18 cellular contexts compared by ENCODE assay signal in the genomic region with DNA sequence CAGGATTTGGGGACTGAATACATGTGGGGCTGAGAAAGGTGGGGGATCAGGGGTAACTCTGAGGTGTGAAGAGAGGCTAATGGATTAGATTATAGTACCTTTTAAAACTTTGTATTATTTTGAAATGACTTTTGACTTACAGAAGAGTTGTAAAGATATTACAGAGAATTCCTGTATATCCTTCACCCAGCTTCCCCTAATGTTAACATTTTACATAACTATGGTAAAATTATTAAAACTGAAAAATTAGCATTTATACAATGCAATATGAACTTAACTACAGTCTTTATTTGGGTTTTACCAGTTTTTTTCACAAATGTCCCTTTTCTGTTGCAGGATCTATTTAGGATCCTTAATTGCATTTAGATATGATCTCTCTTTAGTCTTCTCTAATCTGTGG.
"Had no signal": no experiment of that assay in that cellular context is flagged by ENCODE, and none has a peak within 500 bp of the region (broad histone marks: within the 10 kb centered on the region; RNA-seq: fewer than 3 reads in every experiment).

No MANE protein-coding gene starts in this region.

- FAIRE-seq: RCC 7860 had no signal

- H3K9ac ChIP-seq: SK-N-SH had no signal

- H3K9me3 ChIP-seq: SK-N-SH had no signal

- DNase-seq: KBM-7, NCI-H1092, NCI-H1105 treated with DMSO at 0.1 percent for 48 hours, NCI-H1417 treated with DMSO at 0.1 percent for 48 hours, NCI-H146, NCI-H1694 treated with DMSO at 0.1 percent for 48 hours, NCI-H1930, NCI-H2107, NCI-H226, NCI-H446, NCI-H510A, NCI-H524 treated with DMSO at 0.1 percent for 48 hours, NCI-H774, Right ventricle myocardium superior, RPMI8226, SK-N-SH, SW 1271 had no signal
